ENCODE assay signal across 8 cellular contexts in genomic region chr5:149549461-149550266, GRCh38.
DNase-seq lines count a peak whose midpoint lies in the region; ATAC-seq lines count a peak whose summit lies in the region.

No MANE protein-coding gene starts in this region.

- H3K36me3 ChIP-seq in rectal smooth muscle tissue (ENCODE audit: control insufficient read depth, insufficient read depth, low read length) = peaks cover 9% of the 10 kb centered on the region

- peaks cover 25% of the 10 kb centered on the region for H3K36me3 Mint-ChIP-seq in activated naive CD4-positive, alpha-beta T cell treated with anti-CD3 and anti-CD28 coated beads, Interleukin-2, amount 50 U/mL, for 24 hours

- DNase-seq in AG20443 (ENCODE audit: low spot score) = peak; percentile 40
- peak; percentile 70 for DNase-seq in OCI-M1 (lab: John Stamatoyannopoulos, UW)
- DNase-seq in hepatic stellate cell (ENCODE audit: low spot score) = peak; percentile 35

- ATAC-seq in GM18519 (IDR thresholded peaks at IDR 0.05; ENCODE audit: low FRiP score, unreplicated experiment) (peak; percentile 30), HG03457 (IDR thresholded peaks at IDR 0.05; ENCODE audit: unreplicated experiment) (peak; percentile 23), GM19035 (IDR thresholded peaks at IDR 0.05; ENCODE audit: unreplicated experiment) (no peak)

- H3K27ac Mint-ChIP-seq in activated naive CD4-positive, alpha-beta T cell treated with anti-CD3 and anti-CD28 coated beads, Interleukin-2, amount 50 U/mL, for 24 hours = peak overlapping the region; percentile 99

- no peaks in the 10 kb centered on the region for H3K9me3 Mint-ChIP-seq in activated naive CD4-positive, alpha-beta T cell treated with anti-CD3 and anti-CD28 coated beads, Interleukin-2, amount 50 U/mL, for 24 hours

- H3K4me1 Mint-ChIP-seq in activated naive CD4-positive, alpha-beta T cell treated with anti-CD3 and anti-CD28 coated beads, Interleukin-2, amount 50 U/mL, for 24 hours = peaks cover 44% of the 10 kb centered on the region

- H3K4me3 ChIP-seq in rectal smooth muscle tissue (ENCODE audit: low read length) = peak overlapping the region; percentile 98

- H3K4me3 Mint-ChIP-seq in activated naive CD4-positive, alpha-beta T cell treated with anti-CD3 and anti-CD28 coated beads, Interleukin-2, amount 50 U/mL, for 24 hours = peak overlapping the region; percentile 97

- H3K9ac ChIP-seq in rectal smooth muscle tissue (ENCODE audit: low read length) = peak overlapping the region; percentile 99

- H3K4me1 ChIP-seq in rectal smooth muscle tissue (ENCODE audit: control insufficient read depth, insufficient read depth, low read length) = peaks cover 15% of the 10 kb centered on the region

- peak overlapping the region; percentile 98 for H3K27ac ChIP-seq in rectal smooth muscle tissue (ENCODE audit: low read depth, low read length)

- H3K27me3 ChIP-seq in rectal smooth muscle tissue (ENCODE audit: control insufficient read depth, insufficient read depth, low read length) = no peaks in the 10 kb centered on the region

- no peaks in the 10 kb centered on the region for H3K27me3 Mint-ChIP-seq in activated naive CD4-positive, alpha-beta T cell treated with anti-CD3 and anti-CD28 coated beads, Interleukin-2, amount 50 U/mL, for 24 hours
